Comparison of ENCODE assay signal across 9 cellular contexts in the genomic region with DNA sequence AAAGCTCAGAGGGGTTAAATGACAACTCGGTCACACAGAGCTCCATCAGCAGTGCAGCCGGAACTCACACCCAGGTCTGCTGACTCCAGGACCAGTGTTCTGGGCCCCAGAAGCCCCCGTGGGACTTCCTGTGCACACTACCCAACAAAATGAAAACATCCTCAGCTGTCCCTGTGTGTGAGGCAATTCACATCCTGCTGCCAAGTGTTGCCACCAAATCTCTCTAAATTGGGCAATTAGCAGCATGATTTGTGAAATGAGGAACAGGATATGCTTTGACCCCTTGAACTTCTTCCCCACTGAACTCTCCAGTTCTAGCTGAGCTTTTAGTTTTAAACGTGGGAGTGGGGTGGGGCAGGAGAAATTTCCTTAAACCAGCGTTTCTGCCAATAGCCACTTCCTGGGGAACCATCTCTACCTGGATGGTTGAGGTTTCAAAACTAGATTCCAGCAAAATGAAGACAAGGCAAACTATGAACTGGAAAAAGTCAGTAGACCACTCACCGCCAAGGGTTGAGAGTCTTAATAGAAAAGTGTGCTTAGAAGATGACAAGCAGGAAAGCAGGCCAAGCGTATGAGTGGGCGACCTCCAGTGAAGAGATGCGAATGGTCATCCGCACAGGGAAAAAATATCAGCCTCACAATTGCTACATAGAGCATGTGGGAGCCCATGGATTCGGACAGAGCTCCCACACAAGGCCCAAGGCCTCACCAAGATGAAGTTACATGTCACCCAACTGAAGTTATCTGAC. TPM values are rescaled to one million over a fixed set of nuclear protein-coding genes. Genes with fewer than 3 reads are reported as not detected.
DNase-seq lines count a peak whose midpoint lies in the region; ATAC-seq, FAIRE-seq and TF ChIP-seq lines count a peak whose summit lies in the region.
"Had no signal": no experiment of that assay in that cellular context is flagged by ENCODE, and none has a peak within 500 bp of the region (broad histone marks: within the 10 kb centered on the region; RNA-seq: fewer than 3 reads in every experiment).

No MANE protein-coding gene starts in this region.

- H4K5ac ChIP-seq in H1 (ENCODE audit: insufficient read length, low read depth, low read length), result no peak overlapping the region

- no peak overlapping the region for H2BK5ac ChIP-seq in H1 (ENCODE audit: low read depth, low read length)

- H3K4me1 ChIP-seq in H1 (replicated peaks in 1 of 4; ENCODE audit: control insufficient read depth in 3 of 4, insufficient read depth in 4 of 4, low read length in 3 of 4) (peaks cover 0 to 4% (median 2%) of the 10 kb centered on the region in 4 experiments; a peak in 3 of 7 replicates), upper lobe of right lung (peaks cover 15% of the 10 kb centered on the region)

- no peak for TF ChIP-seq EP300 in H1 (IDR thresholded peaks at IDR 0.05; ENCODE audit: borderline replicate concordance in 1 of 2, low read depth in 2 of 2, low read length in 2 of 2)

- H3K27ac ChIP-seq in H1 (ENCODE audit: low read depth, low read length) (no peak overlapping the region), upper lobe of right lung (peak overlapping the region; percentile 36)

- H3K4me2 ChIP-seq in H1 (ENCODE audit: insufficient read depth in 1 of 2, low read depth in 2 of 2, low read length in 2 of 2), result no peak overlapping the region

- H3K27me3 ChIP-seq in H1 (replicated peaks in 1 of 4; ENCODE audit: control insufficient read depth in 3 of 4, extremely low read depth in 1 of 4, insufficient read depth in 3 of 4, low read length in 3 of 4) (no peaks in the 10 kb centered on the region; a peak in 1 of 7 replicates), upper lobe of right lung (no peaks in the 10 kb centered on the region)

- 90% methylated on average over 11 of the region's 11 CpGs; no CpG with 5 or more reads in 1 of the 2 experiments for WGBS in H1 (ENCODE audit: extremely low coverage in 1 of 2, insufficient coverage in 1 of 2, insufficient read length in 1 of 2, insufficient replicate concordance in 2 of 2, low coverage in 1 of 2, low lambda C conversion rate in 2 of 2, missing lambda C conversion rate in 1 of 2), 2 experiments

- H4K20me1 ChIP-seq in H1 (replicated peaks in 1 of 2; ENCODE audit: control insufficient read depth in 1 of 2, insufficient read depth in 2 of 2, low read length in 2 of 2), result no peaks in the 10 kb centered on the region

- no peak overlapping the region for H2BK12ac ChIP-seq in H1 (ENCODE audit: low read depth, low read length)

- no peak overlapping the region for H3K9ac ChIP-seq in H1 (replicated peaks in 1 of 4; ENCODE audit: extremely low read depth in 1 of 4, low read depth in 3 of 4, low read length in 3 of 4)

- peak; percentile 88 for ATAC-seq in upper lobe of right lung

- no peak for TF ChIP-seq POLR2A in H1 (IDR thresholded peaks at IDR 0.05; ENCODE audit: control extremely low read depth in 1 of 2, low read depth in 2 of 2, low read length in 2 of 2)

- H3K4me3 ChIP-seq in H1 (ENCODE audit: extremely low read depth in 1 of 4, insufficient read depth in 2 of 4, low read depth in 3 of 4, low read length in 4 of 4), result no peak overlapping the region
- H3K4me3 ChIP-seq in upper lobe of right lung, result no peak overlapping the region

- no peaks in the 10 kb centered on the region for H3K9me3 ChIP-seq in H1 (ENCODE audit: insufficient read depth in 2 of 2, low read depth in 1 of 2, low read length in 1 of 2)
- H3K9me3 ChIP-seq in upper lobe of right lung, result no peaks in the 10 kb centered on the region

- no peaks in the 10 kb centered on the region for H3K79me1 ChIP-seq in H1 (ENCODE audit: low read depth, low read length)

- TF ChIP-seq CTCF in H1 (IDR thresholded peaks at IDR 0.05; ENCODE audit: control extremely low read depth in 1 of 3, insufficient read depth in 1 of 3, low read depth in 1 of 3, low read length in 3 of 3), result no peak
- TF ChIP-seq CTCF in upper lobe of right lung (IDR thresholded peaks at IDR 0.05), result no peak

- H3K18ac ChIP-seq in H1 (ENCODE audit: extremely low read depth, low read length), result no peak overlapping the region

- no peak overlapping the region for H4K91ac ChIP-seq in H1 (replicated peaks; ENCODE audit: insufficient read length, low read length)

- CTCF ChIA-PET in H1 (lab: Charles Lee; ENCODE audit: partially characterized antibody), result interaction anchor here (0.8 to 1.3 kb wide), 2 partner anchors 11 to 243 kb away, joined by 3 read pairs; no protein-coding TSS in a partner anchor

- H2BK120ac ChIP-seq in H1 (replicated peaks; ENCODE audit: low read depth, low read length), result no peak overlapping the region

- TF ChIP-seq RAD21 in H1 (IDR thresholded peaks at IDR 0.05 in 1 of 2, conservative IDR thresholded peaks at IDR 0.05 in 1 of 2; ENCODE audit: low read depth in 2 of 2, low read length in 2 of 2), result no peak

- H3K36me3 ChIP-seq in H1 (ENCODE audit: control insufficient read depth in 2 of 4, insufficient read depth in 4 of 4, low read length in 3 of 4), result no peaks in the 10 kb centered on the region
- no peaks in the 10 kb centered on the region for H3K36me3 ChIP-seq in upper lobe of right lung

- intact Hi-C loops in upper lobe of right lung (cut with DNase I), result no loop called here

- H4K8ac ChIP-seq in H1 (ENCODE audit: extremely low read depth, insufficient read depth, low read length), result no peak overlapping the region

- no peak overlapping the region for H3K4ac ChIP-seq in H1 (replicated peaks; ENCODE audit: insufficient read length, low read depth, low read length)

- no peak overlapping the region for H2AK5ac ChIP-seq in H1 (ENCODE audit: low read depth, low read length)

- no peak overlapping the region for H2BK20ac ChIP-seq in H1 (ENCODE audit: low read length)

- no peak overlapping the region for H3K23ac ChIP-seq in H1 (ENCODE audit: insufficient read length)

- H2AFZ ChIP-seq in H1 (ENCODE audit: low read length), result no peak overlapping the region

- H3K56ac ChIP-seq in H1 (replicated peaks; ENCODE audit: insufficient read length, low read depth, low read length), result no peak overlapping the region

- H3K79me2 ChIP-seq in H1 (ENCODE audit: control insufficient read depth in 1 of 2, insufficient read depth in 2 of 2, low read length in 2 of 2), result no peaks in the 10 kb centered on the region

- DNase-seq in NCI-H748 (lab: John Stamatoyannopoulos, UW; ENCODE audit: unreplicated experiment) (peak; percentile 14), NCI-H748 treated with DMSO at 0.1 percent for 48 hours (lab: John Stamatoyannopoulos, UW) (no peak), H1 (ENCODE audit: low read depth in 1 of 2, low spot score in 2 of 2) (no peak), midbrain (lab: John Stamatoyannopoulos, UW) (peak; percentile 19), upper lobe of right lung (peak; percentile 73), DMS153 (lab: John Stamatoyannopoulos, UW) (no peak), cerebellar cortex (ENCODE audit: low spot score) (no peak), NCI-H345 treated with DMSO at 0.1 percent for 48 hours (lab: John Stamatoyannopoulos, UW; ENCODE audit: unreplicated experiment) (no peak)
- DNase-seq: 8988T had no signal

- no peak overlapping the region for H3K14ac ChIP-seq in H1 (ENCODE audit: insufficient read length)

- peaks cover 3% of the 10 kb centered on the region; the same call in 1 of the 2 replicates for H3K23me2 ChIP-seq in H1 (ENCODE audit: low read depth, low read length)

- 0 out of 2 replicates have a peak overlapping the region, but pooled peaks have one; percentile 49 for H2BK15ac ChIP-seq in H1 (ENCODE audit: low read length)

- FAIRE-seq in H1 (lab: Jason Lieb, UNC), result no peak

- POLR2A ChIA-PET in H1 (lab: Charles Lee; ENCODE audit: partially characterized antibody), result interaction anchor here (0.5 kb wide), 1 partner anchor 61 kb away, joined by 3 read pairs; no protein-coding TSS in a partner anchor

TF ChIP-seq in H1, 55 proteins besides CTCF, POLR2A, EP300 and RAD21:
- TF ChIP-seq RBBP5 (IDR thresholded peaks at IDR 0.05; ENCODE audit: borderline replicate concordance, low read depth, low read length), result no peak
- TF ChIP-seq TAF7 (optimal IDR thresholded peaks at IDR 0.05; ENCODE audit: borderline replicate concordance, low read depth, low read length), result no peak
- TF ChIP-seq FOSL1 (IDR thresholded peaks at IDR 0.05; ENCODE audit: insufficient read depth, low read depth, low read length), result no peak
- no peak for TF ChIP-seq CHD1 (IDR thresholded peaks at IDR 0.05; ENCODE audit: low read depth, low read length)
- no peak for TF ChIP-seq ZNF274 (IDR thresholded peaks at IDR 0.05; ENCODE audit: borderline replicate concordance, extremely low read depth, low read length)
- TF ChIP-seq TBP (IDR thresholded peaks at IDR 0.05; ENCODE audit: low read depth, low read length), result no peak
- TF ChIP-seq NANOG (IDR thresholded peaks at IDR 0.05; ENCODE audit: insufficient read depth, low read depth, low read length, poor library complexity, severe bottlenecking), result no peak
- no peak for TF ChIP-seq CREB1 (IDR thresholded peaks at IDR 0.05)
- TF ChIP-seq SP1 (IDR thresholded peaks at IDR 0.05; ENCODE audit: low read depth, low read length), result no peak
- TF ChIP-seq JUN (IDR thresholded peaks at IDR 0.05; ENCODE audit: low read depth, low read length), result no peak
- no peak for TF ChIP-seq SAP30 (IDR thresholded peaks at IDR 0.05; ENCODE audit: insufficient read depth, insufficient replicate concordance, low read length)

RNA-seq across cellular contexts. Expression of a gene that starts 51.9 kb away (rescaled TPM):
- total RNA-seq in H1 (2021; fragmentation: NEBNext Ultra II Directional; extraction: Animal tissue kit (Norgen Biotek cat#: 25700)), result 9.1 and 9.4 TPM in 2 replicates
- 7.4 and 8.8 TPM in 2 replicates for polyA plus RNA-seq in H1 (2011; rRNA removed)
- polyA plus RNA-seq in H1 (2011; cell fraction: cytosol; rRNA removed), result 6.8 TPM
- 9.3 TPM for polyA plus RNA-seq in H1 (2011; cell fraction: nucleus; rRNA removed)
- 5.7 to 7.3 TPM (median 6.0 TPM) in 4 replicates for polyA plus RNA-seq in H1 (2012, experiment 1 of 2)
- polyA plus RNA-seq in H1 (2012, experiment 2 of 2), result 2.3 TPM
- polyA plus RNA-seq in H1 (2013, experiment 1 of 2), result 4.7 TPM
- 5.0 TPM for polyA plus RNA-seq in H1 (2013, experiment 2 of 2)
- 17.4 and 19.5 TPM in 2 replicates for polyA minus RNA-seq in H1 (2011; rRNA and poly(A)+ RNA removed)
- 7.5 TPM for polyA minus RNA-seq in H1 (2011; cell fraction: cytosol; rRNA and poly(A)+ RNA removed)
- polyA minus RNA-seq in H1 (2011; cell fraction: nucleus; rRNA and poly(A)+ RNA removed), result 15.1 TPM
- 49.2 TPM for total RNA-seq in upper lobe of right lung

Comparison
In these comparisons a context has a peak if more than half of its experiments do, and no peak if none do; other contexts are left out.
1. DNase-seq: peak in NCI-H748 (single experiment), midbrain (single experiment) and upper lobe of right lung (single experiment); none in NCI-H748 treated with DMSO at 0.1 percent for 48 hours (single experiment), H1 (0 of 2), DMS153 (single experiment), cerebellar cortex (single experiment) and NCI-H345 treated with DMSO at 0.1 percent for 48 hours (single experiment).